ENCODE assay signal across 29 cellular contexts in the genomic region with DNA sequence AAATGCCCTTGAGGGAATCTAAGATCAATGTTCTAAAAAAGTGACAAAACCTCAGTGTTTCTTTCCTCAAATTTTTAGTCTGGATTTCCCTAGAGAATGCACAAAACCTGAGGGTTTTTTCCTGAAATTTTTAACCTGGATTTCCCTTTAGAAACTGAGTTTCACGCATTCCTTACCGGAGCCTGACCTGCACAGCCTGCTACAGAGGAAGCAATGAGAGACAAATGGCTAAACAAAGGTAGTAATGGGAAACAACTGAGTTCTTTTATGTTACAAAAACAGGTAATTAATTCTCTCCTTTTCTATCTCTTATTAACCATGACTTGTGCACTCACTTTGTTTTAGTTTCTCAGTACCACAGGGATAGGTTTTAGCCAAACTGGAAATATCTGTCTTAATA.
"Had no signal": no experiment of that assay in that cellular context is flagged by ENCODE, and none has a peak within 500 bp of the region (broad histone marks: within the 10 kb centered on the region; RNA-seq: fewer than 3 reads in every experiment).

No MANE protein-coding gene starts in this region.

- H3K27me3 ChIP-seq: stomach, suprapubic skin, testis, thyroid gland, tibial artery, tibial nerve, transverse colon, upper lobe of left lung, upper lobe of right lung, uterus, vagina had no signal

- H3K27me3 Mint-ChIP-seq: stimulated activated memory B cell treated with anti-CD40 and anti-IgM and Interleukin-4, amounts not matched to agents 10 μg/mL and 1 μg/mL and 100 μg/mL, for 72 hours; stimulated activated naive B cell treated with anti-CD40 and anti-IgM and Interleukin-4, amounts not matched to agents 10 μg/mL and 1 μg/mL and 100 μg/mL, for 72 hours; stimulated activated naive CD8-positive, alpha-beta T cell treated with anti-CD3 and anti-CD28 coated beads, Interleukin-15, amount 100 ng/mL, for 72 hours; stimulated activated naive CD8-positive, alpha-beta T cell treated with anti-CD3 and anti-CD28 coated beads, Interleukin-15, Interleukin-2, amounts not matched to agents 100 ng/mL and 50 ng/mL, for 24 hours; type B pancreatic cell had no signal

- H3K9me3 Mint-ChIP-seq: stimulated activated effector memory CD8-positive, alpha-beta T cell treated with anti-CD3 and anti-CD28 coated beads, Interleukin-12 subunit alpha, Interleukin-12 subunit beta, amount 100 ng/mL, for 72 hours; stimulated activated naive CD8-positive, alpha-beta T cell treated with anti-CD3 and anti-CD28 coated beads, Interleukin-15, amount 100 ng/mL, for 72 hours; stimulated activated naive CD8-positive, alpha-beta T cell treated with anti-CD3 and anti-CD28 coated beads, Interleukin-15, Interleukin-2, amounts not matched to agents 100 ng/mL and 50 ng/mL, for 24 hours; type B pancreatic cell had no signal

- DNase-seq: stimulated activated CD4-positive, alpha-beta T cell treated with anti-CD3 and anti-CD28 coated beads, Interleukin-2, amount 100 ng/mL, for 48 hours; stimulated activated CD4-positive, alpha-beta T cell treated with anti-CD3 and anti-CD28 coated beads, Interleukin-4, amount 100 ng/mL, for 1 hour; stimulated activated CD4-positive, alpha-beta T cell treated with anti-CD3 and anti-CD28 coated beads, Interleukin-4, amount 100 ng/mL, for 24 hours; stimulated activated CD4-positive, alpha-beta T cell treated with anti-CD3 and anti-CD28 coated beads, Interleukin-4, amount 100 ng/mL, for 4 hours; stimulated activated CD8-positive, alpha-beta memory T cell treated with anti-CD3 and anti-CD28 coated beads, Interleukin-4, amount 100 ng/mL, for 48 hours; stimulated activated naive B cell treated with anti-CD40 and anti-IgM and Interleukin-4, amounts not matched to agents 10 μg/mL and 1 μg/mL and 100 μg/mL, for 72 hours; stimulated activated naive CD4-positive, alpha-beta T cell; stimulated activated naive CD4-positive, alpha-beta T cell treated with Interleukin-2 at 50 U/mL for 16 hours; stimulated activated naive CD8-positive, alpha-beta T cell treated with anti-CD3 and anti-CD28 coated beads, Interleukin-15, amount 100 ng/mL, for 72 hours; stimulated activated naive CD8-positive, alpha-beta T cell treated with anti-CD3 and anti-CD28 coated beads, Interleukin-15, Interleukin-2, amounts not matched to agents 100 U/mL and 50 U/mL, for 24 hours; stomach; substantia nigra; testis; thyroid gland; tibial artery; transverse colon; trophoblast cell; upper lobe of left lung; upper lobe of right lung; uterus had no signal

- H3K9me3 ChIP-seq: stomach, suprapubic skin, testis, thoracic aorta, thyroid gland, tibial artery, tibial nerve, transverse colon, upper lobe of left lung, upper lobe of right lung, uterus, vagina had no signal

- H3K4me1 Mint-ChIP-seq: stimulated activated effector memory CD8-positive, alpha-beta T cell treated with anti-CD3 and anti-CD28 coated beads, Interleukin-12 subunit alpha, Interleukin-12 subunit beta, amount 100 ng/mL, for 72 hours; stimulated activated memory B cell treated with anti-CD40 and anti-IgM and Interleukin-4, amounts not matched to agents 10 μg/mL and 1 μg/mL and 100 μg/mL, for 72 hours; stimulated activated naive B cell treated with anti-CD40 and anti-IgM and Interleukin-4, amounts not matched to agents 10 μg/mL and 1 μg/mL and 100 μg/mL, for 72 hours; stimulated activated naive CD8-positive, alpha-beta T cell treated with anti-CD3 and anti-CD28 coated beads, Interleukin-15, amount 100 ng/mL, for 72 hours had no signal

- ATAC-seq: stimulated activated effector memory CD8-positive, alpha-beta T cell treated with anti-CD3 and anti-CD28 coated beads, Interleukin-12 subunit alpha, Interleukin-12 subunit beta, amount 100 ng/mL, for 72 hours; stimulated activated memory B cell treated with anti-CD40 and anti-IgM and Interleukin-4, amounts not matched to agents 10 μg/mL and 1 μg/mL and 100 μg/mL, for 72 hours; stimulated activated naive B cell treated with anti-CD40 and anti-IgM and Interleukin-4, amounts not matched to agents 10 μg/mL and 1 μg/mL and 100 μg/mL, for 72 hours; stimulated activated naive CD8-positive, alpha-beta T cell treated with anti-CD3 and anti-CD28 coated beads, Interleukin-15, amount 100 ng/mL, for 72 hours; stimulated activated naive CD8-positive, alpha-beta T cell treated with anti-CD3 and anti-CD28 coated beads, Interleukin-15, Interleukin-2, amounts not matched to agents 100 U/mL and 50 U/mL, for 24 hours; upper lobe of right lung had no signal

- H3K36me3 ChIP-seq: stomach, suprapubic skin, thoracic aorta, thyroid gland, tibial artery, tibial nerve, transverse colon, upper lobe of left lung, upper lobe of right lung, uterus, vagina had no signal

- H3K36me3 Mint-ChIP-seq: stimulated activated effector memory CD8-positive, alpha-beta T cell treated with anti-CD3 and anti-CD28 coated beads, Interleukin-12 subunit alpha, Interleukin-12 subunit beta, amount 100 ng/mL, for 72 hours; stimulated activated memory B cell treated with anti-CD40 and anti-IgM and Interleukin-4, amounts not matched to agents 10 μg/mL and 1 μg/mL and 100 μg/mL, for 72 hours; stimulated activated naive B cell treated with anti-CD40 and anti-IgM and Interleukin-4, amounts not matched to agents 10 μg/mL and 1 μg/mL and 100 μg/mL, for 72 hours; type B pancreatic cell had no signal

- H3K4me3 ChIP-seq: stomach, suprapubic skin, testis, thoracic aorta, thyroid gland, tibial artery, tibial nerve, transverse colon, upper lobe of left lung, upper lobe of right lung, uterus, vagina had no signal

- H3K27ac ChIP-seq: stomach, suprapubic skin, testis, thoracic aorta, thyroid gland, tibial artery, tibial nerve, transverse colon, upper lobe of left lung, upper lobe of right lung, uterus, vagina had no signal

- FAIRE-seq: urothelium cell line had no signal

- H3K27ac Mint-ChIP-seq: stimulated activated effector memory CD8-positive, alpha-beta T cell treated with anti-CD3 and anti-CD28 coated beads, Interleukin-12 subunit alpha, Interleukin-12 subunit beta, amount 100 ng/mL, for 72 hours; stimulated activated memory B cell treated with anti-CD40 and anti-IgM and Interleukin-4, amounts not matched to agents 10 μg/mL and 1 μg/mL and 100 μg/mL, for 72 hours; stimulated activated naive B cell treated with anti-CD40 and anti-IgM and Interleukin-4, amounts not matched to agents 10 μg/mL and 1 μg/mL and 100 μg/mL, for 72 hours; stimulated activated naive CD8-positive, alpha-beta T cell treated with anti-CD3 and anti-CD28 coated beads, Interleukin-15, amount 100 ng/mL, for 72 hours; stimulated activated naive CD8-positive, alpha-beta T cell treated with anti-CD3 and anti-CD28 coated beads, Interleukin-15, Interleukin-2, amounts not matched to agents 100 ng/mL and 50 ng/mL, for 24 hours; type B pancreatic cell had no signal

- H3K4me1 ChIP-seq: stomach, suprapubic skin, testis, thyroid gland, tibial nerve, transverse colon, upper lobe of left lung, upper lobe of right lung, uterus, vagina had no signal

- H3K4me3 Mint-ChIP-seq: stimulated activated effector memory CD8-positive, alpha-beta T cell treated with anti-CD3 and anti-CD28 coated beads, Interleukin-12 subunit alpha, Interleukin-12 subunit beta, amount 100 ng/mL, for 72 hours; stimulated activated memory B cell treated with anti-CD40 and anti-IgM and Interleukin-4, amounts not matched to agents 10 μg/mL and 1 μg/mL and 100 μg/mL, for 72 hours; stimulated activated naive B cell treated with anti-CD40 and anti-IgM and Interleukin-4, amounts not matched to agents 10 μg/mL and 1 μg/mL and 100 μg/mL, for 72 hours; stimulated activated naive CD8-positive, alpha-beta T cell treated with anti-CD3 and anti-CD28 coated beads, Interleukin-15, amount 100 ng/mL, for 72 hours; stimulated activated naive CD8-positive, alpha-beta T cell treated with anti-CD3 and anti-CD28 coated beads, Interleukin-15, Interleukin-2, amounts not matched to agents 100 ng/mL and 50 ng/mL, for 24 hours; type B pancreatic cell had no signal
